ENCODE assay signal across 15 cellular contexts in genomic region chr19:48907671-48908070, GRCh38. TPM values are rescaled to one million over a fixed set of nuclear protein-coding genes. Genes with fewer than 3 reads are reported as not detected.
DNase-seq lines count a peak whose midpoint lies in the region; TF ChIP-seq lines count a peak whose summit lies in the region.
"Had no signal": no experiment of that assay in that cellular context is flagged by ENCODE, and none has a peak within 500 bp of the region (broad histone marks: within the 10 kb centered on the region; RNA-seq: fewer than 3 reads in every experiment).

No MANE protein-coding gene starts in this region.

- H3K27me3 ChIP-seq in esophagus muscularis mucosa (no peaks in the 10 kb centered on the region), parathyroid adenoma (ENCODE audit: control insufficient read depth, insufficient read depth, low read length) (no peaks in the 10 kb centered on the region)
- H3K27me3 ChIP-seq: breast epithelium had no signal

- H2AFZ ChIP-seq in parathyroid adenoma, result no peak overlapping the region

- no peak for TF ChIP-seq POLR2A in esophagus muscularis mucosa (IDR thresholded peaks at IDR 0.05; ENCODE audit: low read depth)
- no peak for TF ChIP-seq POLR2A in lower leg skin (IDR thresholded peaks at IDR 0.05)

- H3K27ac ChIP-seq in esophagus muscularis mucosa (replicated peaks in 1 of 4) (peak overlapping the region; percentile 9 to 65 (median 22)), parathyroid adenoma (peak overlapping the region; percentile 93)

- H3K9me3 ChIP-seq in esophagus muscularis mucosa, result no peaks in the 10 kb centered on the region
- H3K9me3 ChIP-seq in parathyroid adenoma (ENCODE audit: control insufficient read depth, low read length), result no peaks in the 10 kb centered on the region
- H3K9me3 ChIP-seq: breast epithelium had no signal

- intact Hi-C loops in esophagus muscularis mucosa (cut with DNase I) (no loop called here), lower leg skin (cut with DNase I; ENCODE audit: low total_unique reads) (no loop called here)

- DNase-seq in esophagus muscularis mucosa (ENCODE audit: extremely low spot score) (no peak), globus pallidus (ENCODE audit: low spot score) (no peak), lower leg skin (ENCODE audit: low spot score in 2 of 2) (no peak)
- DNase-seq: activated CD4-positive, alpha-beta T cell treated with anti-CD3 and anti-CD28 coated beads, Interleukin-2, amount 50 U/mL, for 48 hours; activated gamma-delta T cell treated with Interleukin-2 at 50 U/mL for 16 hours; C1 segment of cervical spinal cord; NCI-H1092 treated with DMSO at 0.1 percent for 48 hours; stimulated activated CD4-positive, alpha-beta T cell treated with anti-CD3 and anti-CD28 coated beads, Interleukin-2, amount 100 ng/mL, for 48 hours; stimulated activated naive CD4-positive, alpha-beta T cell treated with Interleukin-2 at 50 U/mL for 16 hours had no signal

- H3K4me3 ChIP-seq in esophagus muscularis mucosa (no peak overlapping the region), parathyroid adenoma (ENCODE audit: low read depth, low read length) (peak overlapping the region; percentile 19), lower leg skin (ENCODE audit: low read depth, poor library complexity, severe bottlenecking) (no peak overlapping the region)
- H3K4me3 ChIP-seq: breast epithelium had no signal

- TF ChIP-seq EP300 in esophagus muscularis mucosa (IDR thresholded peaks at IDR 0.05), result no peak

- peak overlapping the region; percentile 42 for H3K4me2 ChIP-seq in parathyroid adenoma (ENCODE audit: low read length)

- TF ChIP-seq CTCF in esophagus muscularis mucosa (IDR thresholded peaks at IDR 0.05) (no peak), parathyroid adenoma (IDR thresholded peaks at IDR 0.05) (no peak), lower leg skin (IDR thresholded peaks at IDR 0.05) (no peak)

- H3K36me3 ChIP-seq in esophagus muscularis mucosa (peaks cover 38 to 92% (median 87%) of the 10 kb centered on the region in 4 donors), parathyroid adenoma (ENCODE audit: control insufficient read depth, insufficient read depth, low read length) (no peaks in the 10 kb centered on the region)
- H3K36me3 ChIP-seq: breast epithelium had no signal

- peaks cover 6% of the 10 kb centered on the region for H3K79me2 ChIP-seq in parathyroid adenoma

- 84% methylated on average over 14 of the region's 14 CpGs for WGBS in esophagus muscularis mucosa
- WGBS in lower leg skin, 2 donors, result 75 to 81% methylated on average over 14 of the region's 14 CpGs

- no peak overlapping the region for H3K9ac ChIP-seq in parathyroid adenoma

- H3K4me1 ChIP-seq in esophagus muscularis mucosa (peaks cover 6 to 16% (median 12%) of the 10 kb centered on the region in 4 donors), parathyroid adenoma (peaks cover 29% of the 10 kb centered on the region)

RNA-seq across cellular contexts. Expression of gene NUCB1, which starts 7.6 kb away (rescaled TPM):
- total RNA-seq in esophagus muscularis mucosa (100 to 1,000 TPM; 179 to 356 (median 284) TPM), lower leg skin (100 to 1,000 TPM; 162 to 269 (median 189) TPM)

RNA-seq across cellular contexts. Expression of gene TULP2, which starts 9.1 kb away (rescaled TPM):
- total RNA-seq in esophagus muscularis mucosa (1 to 10 TPM in 1 of 4 donors, under 1 TPM in 3; 0.75 to 1.3 (median 0.83) TPM), lower leg skin (not detected)
- total RNA-seq: endothelial cell of umbilical vein, mesenteric fat pad, NCI-H460 had no signal

RNA-seq across cellular contexts. Expression of gene DHDH, which starts 25.8 kb away (rescaled TPM):
- total RNA-seq in esophagus muscularis mucosa (under 1 TPM in 1 of 4 donors, not detected in 3; 0.57 TPM), lower leg skin (not detected)
- total RNA-seq: endothelial cell of umbilical vein, NCI-H460, posterior vena cava had no signal

RNA-seq across cellular contexts. Expression of gene PPP1R15A, which starts 35.5 kb away (rescaled TPM):
- total RNA-seq in esophagus muscularis mucosa (10 to 100 TPM; 40.3 to 98.7 (median 64.4) TPM), lower leg skin (100 to 1,000 TPM in 1 of 4 donors, 10 to 100 TPM in 3; 91.6 to 152 (median 97.5) TPM)

RNA-seq across cellular contexts. Expression of gene PLEKHA4, which starts 39.3 kb away (rescaled TPM):
- total RNA-seq in esophagus muscularis mucosa (10 to 100 TPM; 11.4 to 27.4 (median 18.9) TPM), lower leg skin (1 to 10 TPM; 2.9 to 7.2 (median 6.3) TPM)
